16 cellular contexts compared by ENCODE assay signal in genomic region chr4:39037491-39037825, GRCh38. TPM values are rescaled to one million over a fixed set of nuclear protein-coding genes. Genes with fewer than 3 reads are reported as not detected.
DNase-seq lines count a peak whose midpoint lies in the region; ATAC-seq and TF ChIP-seq lines count a peak whose summit lies in the region.
"Had no signal": no experiment of that assay in that cellular context is flagged by ENCODE, and none has a peak within 500 bp of the region (broad histone marks: within the 10 kb centered on the region; RNA-seq: fewer than 3 reads in every experiment).

No MANE protein-coding gene starts in this region.

- TF ChIP-seq CTCF in endodermal cell (conservative IDR thresholded peaks at IDR 0.05): no peak
- TF ChIP-seq CTCF in osteocyte (IDR thresholded peaks at IDR 0.05): no peak

- peaks cover 3% of the 10 kb centered on the region for H3K4me1 Mint-ChIP-seq in endodermal cell
- peaks cover 68% of the 10 kb centered on the region for H3K4me1 Mint-ChIP-seq in osteocyte (ENCODE audit: unreplicated experiment)

- no peaks in the 10 kb centered on the region for H3K9me3 ChIP-seq in endodermal cell (ENCODE audit: control insufficient read depth, low read length)
- H3K9me3 ChIP-seq: gastroesophageal sphincter had no signal

- H3K4me3 ChIP-seq in endodermal cell (ENCODE audit: low read length): no peak overlapping the region
- H3K4me3 ChIP-seq: gastroesophageal sphincter had no signal

- no peak overlapping the region for H3K27ac Mint-ChIP-seq in endodermal cell
- peak overlapping the region; percentile 97 for H3K27ac Mint-ChIP-seq in osteocyte (ENCODE audit: unreplicated experiment)
- H3K27ac Mint-ChIP-seq: activated CD4-positive, alpha-beta T cell treated with anti-CD3 and anti-CD28 coated beads for 36 hours; activated naive CD8-positive, alpha-beta T cell treated with anti-CD3 and anti-CD28 coated beads, Interleukin-2, amount 10 ng/mL, durations not matched to agents 7 days and 5 days had no signal

- ATAC-seq in GM18873 (IDR thresholded peaks at IDR 0.05; ENCODE audit: low FRiP score, unreplicated experiment) (no peak), GM18858 (IDR thresholded peaks at IDR 0.05; ENCODE audit: unreplicated experiment) (no peak)
- ATAC-seq: activated CD4-positive, alpha-beta T cell treated with anti-CD3 and anti-CD28 coated beads for 36 hours; gastroesophageal sphincter had no signal

- H3K9me3 Mint-ChIP-seq in endodermal cell: no peaks in the 10 kb centered on the region
- H3K9me3 Mint-ChIP-seq in osteocyte (ENCODE audit: unreplicated experiment): no peaks in the 10 kb centered on the region
- H3K9me3 Mint-ChIP-seq: activated naive CD8-positive, alpha-beta T cell treated with anti-CD3 and anti-CD28 coated beads, Interleukin-2, amount 10 ng/mL, durations not matched to agents 7 days and 5 days; naive B cell had no signal

- WGBS in endodermal cell (ENCODE audit: insufficient coverage in 1 of 2, insufficient read length in 1 of 2), 2 experiments: 86 to 100% methylated on average over 1 to 4 of the region's 4 CpGs

- peak; percentile 57 for DNase-seq in ELF-1 (ENCODE audit: low read depth, low spot score)
- peak; percentile 46 for DNase-seq in RPMI7951 (ENCODE audit: low read depth)
- no peak for DNase-seq in endodermal cell
- no peak for DNase-seq in osteocyte (ENCODE audit: extremely low spot score, unreplicated experiment)
- no peak for DNase-seq in activated gamma-delta T cell (lab: John Stamatoyannopoulos, UW)
- no peak for DNase-seq in stimulated activated CD4-positive, alpha-beta T cell treated with anti-CD3 and anti-CD28 coated beads, Interleukin-2, amount 100 ng/mL, for 48 hours
- DNase-seq: activated CD4-positive, alpha-beta T cell treated with anti-CD3 and anti-CD28 coated beads for 36 hours; activated naive CD8-positive, alpha-beta T cell treated with anti-CD3 and anti-CD28 coated beads, Interleukin-2, amount 10 ng/mL, durations not matched to agents 7 days and 5 days; DMS79; KBM-7; naive B cell; stimulated activated CD4-positive, alpha-beta T cell treated with anti-CD3 and anti-CD28 coated beads, Interleukin-4, amount 100 ng/mL, for 24 hours; trophoblast cell had no signal

- no peaks in the 10 kb centered on the region for H3K4me1 ChIP-seq in endodermal cell (ENCODE audit: control insufficient read depth, insufficient read depth, low read length)

- H3K36me3 Mint-ChIP-seq in endodermal cell (ENCODE audit: low read depth): no peaks in the 10 kb centered on the region
- no peaks in the 10 kb centered on the region for H3K36me3 Mint-ChIP-seq in osteocyte (ENCODE audit: unreplicated experiment)
- H3K36me3 Mint-ChIP-seq: activated naive CD8-positive, alpha-beta T cell treated with anti-CD3 and anti-CD28 coated beads, Interleukin-2, amount 10 ng/mL, durations not matched to agents 7 days and 5 days; naive B cell had no signal

- H3K4me3 Mint-ChIP-seq in endodermal cell (no peak overlapping the region), osteocyte (ENCODE audit: unreplicated experiment) (no peak overlapping the region)
- H3K4me3 Mint-ChIP-seq: activated CD4-positive, alpha-beta T cell treated with anti-CD3 and anti-CD28 coated beads for 36 hours; activated naive CD8-positive, alpha-beta T cell treated with anti-CD3 and anti-CD28 coated beads, Interleukin-2, amount 10 ng/mL, durations not matched to agents 7 days and 5 days had no signal

- H3K9ac ChIP-seq in endodermal cell (ENCODE audit: extremely low read depth, low read length, poor library complexity, severe bottlenecking): no peak overlapping the region

- no peaks in the 10 kb centered on the region for H3K36me3 ChIP-seq in endodermal cell (ENCODE audit: control insufficient read depth, insufficient read depth, low read length)
- H3K36me3 ChIP-seq: gastroesophageal sphincter had no signal

- peak overlapping the region; percentile 51 for H3K27ac ChIP-seq in endodermal cell (ENCODE audit: low read depth, low read length)
- H3K27ac ChIP-seq: gastroesophageal sphincter had no signal

- H3K27me3 Mint-ChIP-seq in endodermal cell (ENCODE audit: insufficient read depth) (no peaks in the 10 kb centered on the region), osteocyte (ENCODE audit: unreplicated experiment) (no peaks in the 10 kb centered on the region)
- H3K27me3 Mint-ChIP-seq: activated CD4-positive, alpha-beta T cell treated with anti-CD3 and anti-CD28 coated beads for 36 hours; activated naive CD8-positive, alpha-beta T cell treated with anti-CD3 and anti-CD28 coated beads, Interleukin-2, amount 10 ng/mL, durations not matched to agents 7 days and 5 days; naive B cell had no signal

- no peaks in the 10 kb centered on the region for H3K27me3 ChIP-seq in endodermal cell (ENCODE audit: control insufficient read depth, insufficient read depth, low read length, poor library complexity, severe bottlenecking)
- H3K27me3 ChIP-seq: gastroesophageal sphincter had no signal

RNA-seq across cellular contexts. Expression of gene TMEM156, which starts 5.2 kb away (rescaled TPM):
- total RNA-seq in RPMI7951 (2014; rRNA removed; shearing (Covaris generic)): 0.12 and 0.49 TPM in 2 replicates
- total RNA-seq in endodermal cell: not detected
- polyA plus RNA-seq in endodermal cell (2013, experiment 1 of 2): not detected
- polyA plus RNA-seq in endodermal cell (2013, experiment 2 of 2): not detected
- not detected in 2 replicates for total RNA-seq in osteocyte
- total RNA-seq: gastroesophageal sphincter had no signal

RNA-seq across cellular contexts. Expression of gene KLHL5, which starts 24.6 kb away (rescaled TPM):
- 30.1 and 35.7 TPM in 2 replicates for total RNA-seq in RPMI7951 (2014; rRNA removed; shearing (Covaris generic))
- 10 to 100 TPM; 25.1 to 41.1 TPM for total RNA-seq in endodermal cell
- 29.5 TPM for polyA plus RNA-seq in endodermal cell (2013, experiment 1 of 2)
- polyA plus RNA-seq in endodermal cell (2013, experiment 2 of 2): 28.6 TPM
- total RNA-seq in osteocyte: 128 and 145 TPM in 2 replicates

Comparison
In these comparisons a context has a peak if more than half of its experiments do, and no peak if none do; other contexts are left out.
1. DNase-seq: peak in ELF-1 (single experiment) and RPMI7951 (single experiment); none in endodermal cell (single experiment), osteocyte (single experiment), activated gamma-delta T cell (single experiment) and stimulated activated CD4-positive, alpha-beta T cell treated with anti-CD3 and anti-CD28 coated beads, Interleukin-2, amount 100 ng/mL, for 48 hours (0 of 2).